In the genomic region with DNA sequence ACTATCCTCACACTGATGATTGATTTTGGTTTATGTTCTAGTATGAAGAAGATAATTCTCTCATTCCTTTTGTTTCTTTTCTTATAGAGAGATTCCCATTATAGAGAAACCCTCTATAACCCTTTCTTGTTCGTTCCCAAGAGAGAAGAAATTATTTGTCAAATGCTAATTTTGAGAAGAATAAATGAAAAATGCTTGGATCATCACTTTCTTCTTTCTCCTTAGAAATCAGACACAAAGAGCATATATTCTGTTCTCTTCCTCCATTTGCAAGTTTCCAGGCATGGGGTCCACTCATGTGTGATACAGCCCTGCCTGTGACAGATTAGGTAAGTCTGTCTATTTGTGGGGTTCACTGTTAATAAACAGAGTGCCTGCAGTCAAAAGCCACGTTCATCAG, we compare ENCODE assay signal across 39 cellular contexts.
"Had no signal": no experiment of that assay in that cellular context is flagged by ENCODE, and none has a peak within 500 bp of the region (broad histone marks: within the 10 kb centered on the region; RNA-seq: fewer than 3 reads in every experiment).

No MANE protein-coding gene starts in this region.

- ATAC-seq: activated naive CD4-positive, alpha-beta T cell treated with anti-CD3 and anti-CD28 coated beads, Interleukin-2, amount 50 U/mL, for 72 hours; activated naive CD8-positive, alpha-beta T cell treated with anti-CD3 and anti-CD28 coated beads, Interleukin-2, amount 50 U/mL, for 24 hours; activated T-cell treated with anti-CD3 and anti-CD28 coated beads, Interleukin-2, amount 50 U/mL, for 4 hours; activated T-cell treated with anti-CD3 and anti-CD28 coated beads, Interleukin-2, amount 50 U/mL, for 72 hours; activated T-helper 17 cell treated with anti-CD3 and anti-CD28 coated beads, Interleukin-2, amount 50 U/mL, for 72 hours; body of pancreas had no signal

- H3K36me3 Mint-ChIP-seq: activated naive CD4-positive, alpha-beta T cell treated with anti-CD3 and anti-CD28 coated beads, Interleukin-2, amount 10 ng/mL, durations not matched to agents 7 days and 5 days; activated naive CD4-positive, alpha-beta T cell treated with anti-CD3 and anti-CD28 coated beads, Interleukin-2, amount 50 U/mL, for 24 hours; activated naive CD4-positive, alpha-beta T cell treated with anti-CD3 and anti-CD28 coated beads, Interleukin-2, amount 50 U/mL, for 72 hours; activated naive CD8-positive, alpha-beta T cell; activated naive CD8-positive, alpha-beta T cell treated with anti-CD3 and anti-CD28 coated beads, Interleukin-2, amount 10 ng/mL, durations not matched to agents 7 days and 5 days; brain had no signal

- H3K9me3 Mint-ChIP-seq: activated naive CD4-positive, alpha-beta T cell treated with anti-CD3 and anti-CD28 coated beads, Interleukin-2, amount 10 ng/mL, durations not matched to agents 7 days and 5 days; activated naive CD4-positive, alpha-beta T cell treated with anti-CD3 and anti-CD28 coated beads, Interleukin-2, amount 50 U/mL, for 24 hours; activated naive CD8-positive, alpha-beta T cell treated with anti-CD3 and anti-CD28 coated beads, Interleukin-2, amount 10 ng/mL, durations not matched to agents 7 days and 5 days; activated naive CD8-positive, alpha-beta T cell treated with anti-CD3 and anti-CD28 coated beads, Interleukin-2, amount 50 U/mL, for 24 hours; activated T-cell treated with anti-CD3 and anti-CD28 coated beads, Interleukin-2, amount 50 U/mL, for 24 hours; activated T-cell treated with anti-CD3 and anti-CD28 coated beads, Interleukin-2, amount 50 U/mL, for 4 hours; activated T-helper 1 cell treated with anti-CD3 and anti-CD28 coated beads, Interleukin-12 subunit alpha, Interleukin-12 subunit beta, Interleukin-2, Interleukin-4 antibody, amounts not matched to agents 30 ng/mL and 10 ng/mL and 1 ng/mL, durations not matched to agents 14 hours and 24 hours and 36 hours; activated T-helper 17 cell treated with anti-CD3 and anti-CD28 coated beads, Interleukin-2, amount 50 U/mL, for 72 hours; central memory CD8-positive, alpha-beta T cell had no signal

- H3K4me1 ChIP-seq: adrenal gland, ascending aorta, body of pancreas, breast epithelium had no signal

- H3K27ac ChIP-seq: adrenal gland, ascending aorta, body of pancreas, brain microvascular endothelial cell, breast epithelium, cardiac muscle cell had no signal

- H3K9me3 ChIP-seq: adrenal gland, ascending aorta, body of pancreas, breast epithelium had no signal

- H3K27me3 Mint-ChIP-seq: activated naive CD4-positive, alpha-beta T cell treated with anti-CD3 and anti-CD28 coated beads, Interleukin-2, amount 10 ng/mL, durations not matched to agents 7 days and 5 days; activated naive CD8-positive, alpha-beta T cell; activated naive CD8-positive, alpha-beta T cell treated with anti-CD3 and anti-CD28 coated beads, Interleukin-2, amount 10 ng/mL, durations not matched to agents 7 days and 5 days; activated naive CD8-positive, alpha-beta T cell treated with anti-CD3 and anti-CD28 coated beads, Interleukin-2, amount 50 U/mL, for 24 hours; activated T-cell treated with anti-CD3 and anti-CD28 coated beads, Interleukin-2, amount 50 U/mL, for 24 hours; activated T-helper 17 cell treated with anti-CD3 and anti-CD28 coated beads, Interleukin-2, amount 50 U/mL, for 72 hours; central memory CD8-positive, alpha-beta T cell had no signal

- FAIRE-seq: astrocyte, bronchial epithelial cell, colon had no signal

- H3K4me3 ChIP-seq: adrenal gland, ascending aorta, body of pancreas, breast epithelium, cardiac muscle cell had no signal

- H3K27ac Mint-ChIP-seq: activated naive CD4-positive, alpha-beta T cell treated with anti-CD3 and anti-CD28 coated beads for 36 hours; activated naive CD4-positive, alpha-beta T cell treated with anti-CD3 and anti-CD28 coated beads, Interleukin-2, amount 10 ng/mL, durations not matched to agents 7 days and 5 days; activated naive CD4-positive, alpha-beta T cell treated with anti-CD3 and anti-CD28 coated beads, Interleukin-2, amount 50 U/mL, for 24 hours; activated naive CD4-positive, alpha-beta T cell treated with anti-CD3 and anti-CD28 coated beads, Interleukin-2, amount 50 U/mL, for 72 hours; activated naive CD8-positive, alpha-beta T cell; activated naive CD8-positive, alpha-beta T cell treated with anti-CD3 and anti-CD28 coated beads, Interleukin-2, amount 10 ng/mL, durations not matched to agents 7 days and 5 days; activated naive CD8-positive, alpha-beta T cell treated with anti-CD3 and anti-CD28 coated beads, Interleukin-2, amount 50 U/mL, for 24 hours; activated T-cell treated with anti-CD3 and anti-CD28 coated beads, Interleukin-2, amount 50 U/mL, for 24 hours; activated T-cell treated with anti-CD3 and anti-CD28 coated beads, Interleukin-2, amount 50 U/mL, for 72 hours; activated T-helper 1 cell treated with anti-CD3 and anti-CD28 coated beads, Interleukin-12 subunit alpha, Interleukin-12 subunit beta, Interleukin-2, Interleukin-4 antibody, amounts not matched to agents 30 ng/mL and 10 ng/mL and 1 ng/mL, durations not matched to agents 14 hours and 24 hours and 36 hours; activated T-helper 17 cell treated with anti-CD3 and anti-CD28 coated beads, Interleukin-2, amount 50 U/mL, for 72 hours; brain had no signal

- H3K4me3 Mint-ChIP-seq: activated naive CD4-positive, alpha-beta T cell treated with anti-CD3 and anti-CD28 coated beads for 36 hours; activated naive CD4-positive, alpha-beta T cell treated with anti-CD3 and anti-CD28 coated beads, Interleukin-2, amount 10 ng/mL, durations not matched to agents 7 days and 5 days; activated naive CD4-positive, alpha-beta T cell treated with anti-CD3 and anti-CD28 coated beads, Interleukin-2, amount 50 U/mL, for 24 hours; activated naive CD8-positive, alpha-beta T cell; activated naive CD8-positive, alpha-beta T cell treated with anti-CD3 and anti-CD28 coated beads, Interleukin-2, amount 10 ng/mL, durations not matched to agents 7 days and 5 days; activated naive CD8-positive, alpha-beta T cell treated with anti-CD3 and anti-CD28 coated beads, Interleukin-2, amount 50 U/mL, for 24 hours; activated T-cell treated with anti-CD3 and anti-CD28 coated beads, Interleukin-2, amount 50 U/mL, for 24 hours; activated T-cell treated with anti-CD3 and anti-CD28 coated beads, Interleukin-2, amount 50 U/mL, for 4 hours; activated T-cell treated with anti-CD3 and anti-CD28 coated beads, Interleukin-2, amount 50 U/mL, for 72 hours; activated T-helper 1 cell treated with anti-CD3 and anti-CD28 coated beads, Interleukin-12 subunit alpha, Interleukin-12 subunit beta, Interleukin-2, Interleukin-4 antibody, amounts not matched to agents 30 ng/mL and 10 ng/mL and 1 ng/mL, durations not matched to agents 14 hours and 24 hours and 36 hours; activated T-helper 17 cell treated with anti-CD3 and anti-CD28 coated beads, Interleukin-2, amount 50 U/mL, for 72 hours; brain; central memory CD8-positive, alpha-beta T cell had no signal

- DNase-seq: activated effector memory CD4-positive, alpha-beta T cell treated with anti-CD3 and anti-CD28 coated beads, Interleukin-2, amount 50 U/mL, for 16 hours; activated effector memory CD4-positive, alpha-beta T cell treated with Interleukin-2 at 50 U/mL for 16 hours; activated gamma-delta T cell; activated gamma-delta T cell treated with Interleukin-2 at 50 U/mL for 16 hours; activated naive CD4-positive, alpha-beta T cell; activated naive CD4-positive, alpha-beta T cell treated with anti-CD3 and anti-CD28 coated beads for 36 hours; activated naive CD4-positive, alpha-beta T cell treated with anti-CD3 and anti-CD28 coated beads, Interleukin-2, amount 10 ng/mL, durations not matched to agents 7 days and 5 days; activated naive CD4-positive, alpha-beta T cell treated with anti-CD3 and anti-CD28 coated beads, Interleukin-2, amount 50 U/mL, for 16 hours; activated naive CD4-positive, alpha-beta T cell treated with Interleukin-2 at 50 U/mL for 16 hours; activated naive CD8-positive, alpha-beta T cell treated with anti-CD3 and anti-CD28 coated beads, Interleukin-2, amount 10 ng/mL, durations not matched to agents 7 days and 5 days; activated naive CD8-positive, alpha-beta T cell treated with anti-CD3 and anti-CD28 coated beads, Interleukin-2, amount 50 U/mL, for 24 hours; activated T-cell treated with anti-CD3 and anti-CD28 coated beads, Interleukin-2, amount 50 U/mL, for 1 hour; activated T-cell treated with anti-CD3 and anti-CD28 coated beads, Interleukin-2, amount 50 U/mL, for 24 hours; activated T-cell treated with anti-CD3 and anti-CD28 coated beads, Interleukin-2, amount 50 U/mL, for 4 hours; activated T-cell treated with anti-CD3 and anti-CD28 coated beads, Interleukin-2, amount 50 U/mL, for 48 hours; activated T-cell treated with anti-CD3 and anti-CD28 coated beads, Interleukin-2, amount 50 U/mL, for 72 hours; adrenal gland; amniotic stem cell; amygdala; anterior cingulate cortex; aorta; body of pancreas; brain microvascular endothelial cell; caudate nucleus; central memory CD4-positive, alpha-beta T cell; cerebellar nuclear complex had no signal

- H3K4me1 Mint-ChIP-seq: activated naive CD4-positive, alpha-beta T cell treated with anti-CD3 and anti-CD28 coated beads, Interleukin-2, amount 10 ng/mL, durations not matched to agents 7 days and 5 days; activated naive CD4-positive, alpha-beta T cell treated with anti-CD3 and anti-CD28 coated beads, Interleukin-2, amount 50 U/mL, for 24 hours; activated naive CD8-positive, alpha-beta T cell treated with anti-CD3 and anti-CD28 coated beads, Interleukin-2, amount 10 ng/mL, durations not matched to agents 7 days and 5 days; activated naive CD8-positive, alpha-beta T cell treated with anti-CD3 and anti-CD28 coated beads, Interleukin-2, amount 50 U/mL, for 24 hours; activated T-helper 17 cell treated with anti-CD3 and anti-CD28 coated beads, Interleukin-2, amount 50 U/mL, for 72 hours; brain; central memory CD8-positive, alpha-beta T cell had no signal

- H3K27me3 ChIP-seq: adrenal gland, ascending aorta, body of pancreas, brain microvascular endothelial cell, breast epithelium, cardiac muscle cell had no signal

- H3K36me3 ChIP-seq: adrenal gland, ascending aorta, brain microvascular endothelial cell, breast epithelium, cardiac muscle cell had no signal
